In genomic region chr2:234492687-234493086, GRCh38 we compare ENCODE assay signal across 13 cellular contexts. TPM values are rescaled to one million over a fixed set of nuclear protein-coding genes. Genes with fewer than 3 reads are reported as not detected.
DNase-seq lines count a peak whose midpoint lies in the region; ATAC-seq and TF ChIP-seq lines count a peak whose summit lies in the region.
"Had no signal": no experiment of that assay in that cellular context is flagged by ENCODE, and none has a peak within 500 bp of the region (broad histone marks: within the 10 kb centered on the region; RNA-seq: fewer than 3 reads in every experiment).

No MANE protein-coding gene starts in this region.

- H3K27me3 Mint-ChIP-seq in CD4-positive, CD25-positive, alpha-beta regulatory T cell, result peaks cover 6% of the 10 kb centered on the region
- peaks cover 5% of the 10 kb centered on the region for H3K27me3 Mint-ChIP-seq in dendritic cell treated with granulocyte-macrophage colony-stimulating factor and Interleukin-4, amounts not matched to agents 40 ng/mL and 50 ng/mL, for 4 days
- peaks cover 1% of the 10 kb centered on the region for H3K27me3 Mint-ChIP-seq in nephron progenitor cell (ENCODE audit: low read depth, poor library complexity)

- POLR2A ChIA-PET in PC-3 (lab: Charles Lee; ENCODE audit: unreplicated experiment), result no interaction called here

- TF ChIP-seq CTCF in PC-3 (conservative IDR thresholded peaks at IDR 0.05; ENCODE audit: low read depth, low read length), result no peak
- no peak for TF ChIP-seq CTCF in nephron progenitor cell (IDR thresholded peaks at IDR 0.05)

- H3K4me3 ChIP-seq in CD4-positive, CD25-positive, alpha-beta regulatory T cell (ENCODE audit: low read depth, low read length), result peak overlapping the region; percentile 100
- peak overlapping the region; percentile 98; the same call in 1 of the 2 replicates for H3K4me3 ChIP-seq in PC-3 (ENCODE audit: low read length)
- H3K4me3 ChIP-seq: right atrium auricular region had no signal

- H4K20me1 ChIP-seq in PC-3 (ENCODE audit: low read length), result peaks cover 39% of the 10 kb centered on the region

- CTCF ChIA-PET in PC-3 (lab: Charles Lee), result no interaction called here

- H3F3A ChIP-seq in PC-3 (ENCODE audit: low read length, unreplicated experiment), result no peaks in the 10 kb centered on the region

- no peak overlapping the region for H2AFZ ChIP-seq in PC-3 (ENCODE audit: low read length)

- H3K4me1 ChIP-seq in CD4-positive, CD25-positive, alpha-beta regulatory T cell (ENCODE audit: control insufficient read depth, insufficient read depth, low read length, poor library complexity, severe bottlenecking), result peaks cover 64% of the 10 kb centered on the region
- peaks cover 14% of the 10 kb centered on the region for H3K4me1 ChIP-seq in PC-3 (ENCODE audit: insufficient read depth, low read length)

- H3K9ac ChIP-seq in PC-3 (ENCODE audit: low read length), result no peak overlapping the region

- intact Hi-C loops in PC-3 (cut with micrococcal nuclease), result loop anchor here (5.0 kb wide), 1 partner anchor 70 kb away; no protein-coding TSS in a partner anchor
- intact Hi-C loops in dendritic cell treated with granulocyte-macrophage colony-stimulating factor and Interleukin-4, amounts not matched to agents 40 ng/mL and 50 ng/mL, for 4 days (cut with micrococcal nuclease), result loop anchor here (5.0 kb wide), 2 partner anchors 65 to 185 kb away; no protein-coding TSS in a partner anchor

- H3K9me2 ChIP-seq in PC-3 (replicated peaks; ENCODE audit: low read length), result no peaks in the 10 kb centered on the region

- H3K27ac Mint-ChIP-seq in CD4-positive, CD25-positive, alpha-beta regulatory T cell, result peak overlapping the region; percentile 93 to 100 (median 99)
- H3K27ac Mint-ChIP-seq in dendritic cell treated with granulocyte-macrophage colony-stimulating factor and Interleukin-4, amounts not matched to agents 40 ng/mL and 50 ng/mL, for 4 days, result peak overlapping the region; percentile 99
- peak overlapping the region; percentile 15 for H3K27ac Mint-ChIP-seq in nephron progenitor cell

- no peak for ATAC-seq in CD4-positive, CD25-positive, alpha-beta regulatory T cell (ENCODE audit: low read depth in 2 of 2)
- ATAC-seq in PC-3 (no peak), HG03432 (IDR thresholded peaks at IDR 0.05; ENCODE audit: unreplicated experiment) (no peak), HG03159 (IDR thresholded peaks at IDR 0.05; ENCODE audit: unreplicated experiment) (no peak)
- ATAC-seq: Right ventricle myocardium inferior had no signal

- no peaks in the 10 kb centered on the region for H3K27me3 ChIP-seq in CD4-positive, CD25-positive, alpha-beta regulatory T cell (ENCODE audit: control insufficient read depth, insufficient read depth, low read length)
- no peaks in the 10 kb centered on the region for H3K27me3 ChIP-seq in PC-3 (ENCODE audit: low read length)
- H3K27me3 ChIP-seq: right atrium auricular region had no signal

- H3K36me3 ChIP-seq in CD4-positive, CD25-positive, alpha-beta regulatory T cell (ENCODE audit: control insufficient read depth, insufficient read depth, low read length), result peaks cover 21% of the 10 kb centered on the region
- no peaks in the 10 kb centered on the region for H3K36me3 ChIP-seq in PC-3 (ENCODE audit: low read depth, low read length)
- H3K36me3 ChIP-seq: right atrium auricular region had no signal

- peak overlapping the region; percentile 96 for H3K27ac ChIP-seq in CD4-positive, CD25-positive, alpha-beta regulatory T cell (ENCODE audit: insufficient read depth, low read length, poor library complexity, severe bottlenecking)
- H3K27ac ChIP-seq in PC-3 (ENCODE audit: low read length), result no peak overlapping the region
- H3K27ac ChIP-seq: right atrium auricular region had no signal

- H3K4me3 Mint-ChIP-seq in CD4-positive, CD25-positive, alpha-beta regulatory T cell, result peak overlapping the region; percentile 92 to 100 (median 98)
- H3K4me3 Mint-ChIP-seq in dendritic cell treated with granulocyte-macrophage colony-stimulating factor and Interleukin-4, amounts not matched to agents 40 ng/mL and 50 ng/mL, for 4 days, result peak overlapping the region; percentile 99
- H3K4me3 Mint-ChIP-seq in nephron progenitor cell, result peak overlapping the region; percentile 98

- peaks cover 57% of the 10 kb centered on the region for H3K79me2 ChIP-seq in PC-3 (ENCODE audit: low read length)

- H3K9me3 Mint-ChIP-seq in CD4-positive, CD25-positive, alpha-beta regulatory T cell, result peaks cover 0 to 6% (median 1%) of the 10 kb centered on the region in 7 donors
- H3K9me3 Mint-ChIP-seq in dendritic cell treated with granulocyte-macrophage colony-stimulating factor and Interleukin-4, amounts not matched to agents 40 ng/mL and 50 ng/mL, for 4 days, result no peaks in the 10 kb centered on the region
- H3K9me3 Mint-ChIP-seq in nephron progenitor cell, result no peaks in the 10 kb centered on the region

- peak in 1 of 3 donors; percentile 65 for DNase-seq in CD4-positive, CD25-positive, alpha-beta regulatory T cell
- DNase-seq in PC-3 (no peak), nephron progenitor cell (no peak), NOMO-1 treated with DMSO at 0.1 percent for 48 hours (lab: John Stamatoyannopoulos, UW; ENCODE audit: unreplicated experiment) (no peak), DMS153 treated with DMSO at 0.1 percent for 48 hours (lab: John Stamatoyannopoulos, UW; ENCODE audit: unreplicated experiment) (no peak)
- DNase-seq: HCEC 1CT, kidney glomerular epithelial cell, NCI-H1694 had no signal

- peaks cover 46% of the 10 kb centered on the region for H3K36me3 Mint-ChIP-seq in CD4-positive, CD25-positive, alpha-beta regulatory T cell
- peaks cover 88% of the 10 kb centered on the region for H3K36me3 Mint-ChIP-seq in dendritic cell treated with granulocyte-macrophage colony-stimulating factor and Interleukin-4, amounts not matched to agents 40 ng/mL and 50 ng/mL, for 4 days (ENCODE audit: low read depth)
- peaks cover 57% of the 10 kb centered on the region for H3K36me3 Mint-ChIP-seq in nephron progenitor cell (ENCODE audit: low read depth)

- peaks cover 17 to 42% (median 35%) of the 10 kb centered on the region in 4 donors for H3K4me1 Mint-ChIP-seq in CD4-positive, CD25-positive, alpha-beta regulatory T cell
- H3K4me1 Mint-ChIP-seq in dendritic cell treated with granulocyte-macrophage colony-stimulating factor and Interleukin-4, amounts not matched to agents 40 ng/mL and 50 ng/mL, for 4 days (ENCODE audit: low read depth), result peaks cover 48% of the 10 kb centered on the region
- H3K4me1 Mint-ChIP-seq in nephron progenitor cell, result peaks cover 60% of the 10 kb centered on the region

- H3K9me3 ChIP-seq in CD4-positive, CD25-positive, alpha-beta regulatory T cell (ENCODE audit: control insufficient read depth in 2 of 2, low read length in 2 of 2), result no peaks in the 10 kb centered on the region
- no peaks in the 10 kb centered on the region for H3K9me3 ChIP-seq in PC-3 (ENCODE audit: low read length)
- H3K9me3 ChIP-seq: right atrium auricular region had no signal

- no TSS peak for BruUV-seq in PC-3 (replicated peaks; lab: Mats Ljungman, UMichigan)

- peak overlapping the region; percentile 84 for H3K4me2 ChIP-seq in PC-3 (ENCODE audit: low read length)

RNA-seq across cellular contexts. Expression of gene ARL4C, which starts 4.2 kb away (rescaled TPM):
- 407 TPM for total RNA-seq in CD4-positive, CD25-positive, alpha-beta regulatory T cell
- 100 to 1,000 TPM; 103 to 176 (median 129) TPM for polyA plus RNA-seq in CD4-positive, CD25-positive, alpha-beta regulatory T cell
- 19.9 and 21.7 TPM in 2 replicates for total RNA-seq in PC-3 (2014; rRNA removed)

Comparison
In these comparisons a context has a peak if more than half of its experiments do, and no peak if none do; other contexts are left out.
1. H3K27ac Mint-ChIP-seq: peak in every context shown above with its lines; median percentile 99 in CD4-positive, CD25-positive, alpha-beta regulatory T cell; 99 in dendritic cell treated with granulocyte-macrophage colony-stimulating factor and Interleukin-4, amounts not matched to agents 40 ng/mL and 50 ng/mL, for 4 days; 15 in nephron progenitor cell.
2. RNA of gene ARL4C, which starts 4.2 kb away (total RNA-seq): 407 TPM in CD4-positive, CD25-positive, alpha-beta regulatory T cell (single experiment); 19.9 to 21.7 TPM in PC-3; every median in the first group is over 10 times any median in the second.
3. Peak in every context shown above with its lines, with median percentiles within 50 percentile points of each other: H3K4me3 Mint-ChIP-seq.